15 cellular contexts compared by ENCODE assay signal in genomic region chr16:89467382-89467781, GRCh38.
"Had no signal": no experiment of that assay in that cellular context is flagged by ENCODE, and none has a peak within 500 bp of the region (broad histone marks: within the 10 kb centered on the region; RNA-seq: fewer than 3 reads in every experiment).

No MANE protein-coding gene starts in this region.

- H3K4me3 Mint-ChIP-seq: activated CD4-positive, alpha-beta T cell treated with anti-CD3 and anti-CD28 coated beads for 36 hours; dendritic cell treated with granulocyte-macrophage colony-stimulating factor and Interleukin-4, amounts not matched to agents 40 ng/mL and 50 ng/mL, for 4 days; stimulated activated memory B cell treated with anti-CD40 and anti-IgM and Interleukin-4, amounts not matched to agents 10 μg/mL and 1 μg/mL and 100 μg/mL, for 72 hours had no signal

- DNase-seq: activated CD4-positive, alpha-beta T cell treated with anti-CD3 and anti-CD28 coated beads for 36 hours; activated naive CD4-positive, alpha-beta T cell; adrenal gland; central memory CD4-positive, alpha-beta T cell; kidney glomerular epithelial cell; SHP77 treated with DMSO at 0.1 percent for 48 hours; stimulated activated CD4-positive, alpha-beta T cell treated with anti-CD3 and anti-CD28 coated beads, Interleukin-1b, Interleukin-23, amount 100 ng/mL, for 48 hours; T1000; upper lobe of left lung had no signal

- H3K4me3 ChIP-seq: adrenal gland, hepatocyte, right atrium auricular region, smooth muscle cell, upper lobe of left lung had no signal

- H3K36me3 ChIP-seq: adrenal gland, right atrium auricular region, upper lobe of left lung had no signal

- H3K27ac ChIP-seq: adrenal gland, hepatocyte, right atrium auricular region, upper lobe of left lung, VCaP had no signal

- ATAC-seq: activated CD4-positive, alpha-beta T cell treated with anti-CD3 and anti-CD28 coated beads for 36 hours; stimulated activated memory B cell treated with anti-CD40 and anti-IgM and Interleukin-4, amounts not matched to agents 10 μg/mL and 1 μg/mL and 100 μg/mL, for 72 hours had no signal

- H3K27me3 ChIP-seq: adrenal gland, hepatocyte, right atrium auricular region, upper lobe of left lung had no signal

- H3K27me3 Mint-ChIP-seq: activated CD4-positive, alpha-beta T cell treated with anti-CD3 and anti-CD28 coated beads for 36 hours; dendritic cell treated with granulocyte-macrophage colony-stimulating factor and Interleukin-4, amounts not matched to agents 40 ng/mL and 50 ng/mL, for 4 days; stimulated activated memory B cell treated with anti-CD40 and anti-IgM and Interleukin-4, amounts not matched to agents 10 μg/mL and 1 μg/mL and 100 μg/mL, for 72 hours had no signal

- H3K9me3 Mint-ChIP-seq: dendritic cell treated with granulocyte-macrophage colony-stimulating factor and Interleukin-4, amounts not matched to agents 40 ng/mL and 50 ng/mL, for 4 days; stimulated activated memory B cell treated with anti-CD40 and anti-IgM and Interleukin-4, amounts not matched to agents 10 μg/mL and 1 μg/mL and 100 μg/mL, for 72 hours had no signal

- H3K9me3 ChIP-seq: adrenal gland, right atrium auricular region, upper lobe of left lung had no signal

- H2AFZ ChIP-seq: hepatocyte had no signal

- H3K27ac Mint-ChIP-seq: activated CD4-positive, alpha-beta T cell treated with anti-CD3 and anti-CD28 coated beads for 36 hours; dendritic cell treated with granulocyte-macrophage colony-stimulating factor and Interleukin-4, amounts not matched to agents 40 ng/mL and 50 ng/mL, for 4 days; stimulated activated memory B cell treated with anti-CD40 and anti-IgM and Interleukin-4, amounts not matched to agents 10 μg/mL and 1 μg/mL and 100 μg/mL, for 72 hours had no signal

- H3K4me2 ChIP-seq: hepatocyte, smooth muscle cell had no signal
